Comparison of ENCODE assay signal across 23 cellular contexts in genomic region chr3:6418492-6418891, GRCh38.
DNase-seq lines count a peak whose midpoint lies in the region; ATAC-seq, FAIRE-seq and TF ChIP-seq lines count a peak whose summit lies in the region.
"Had no signal": no experiment of that assay in that cellular context is flagged by ENCODE, and none has a peak within 500 bp of the region (broad histone marks: within the 10 kb centered on the region; RNA-seq: fewer than 3 reads in every experiment).

No MANE protein-coding gene starts in this region.

- H3K4me1 ChIP-seq in HepG2 (ENCODE audit: insufficient read depth, low read length), result no peaks in the 10 kb centered on the region
- no peaks in the 10 kb centered on the region for H3K4me1 ChIP-seq in right lobe of liver
- H3K4me1 ChIP-seq: BE2C, BLaER1 had no signal

- no TSS peak for BruUV-seq in HepG2 (replicated peaks; lab: Mats Ljungman, UMichigan)

- POLR2A ChIA-PET in HepG2 (lab: Yijun Ruan, JAX), result no interaction called here

- TF ChIP-seq RAD21 in HepG2 (CRISPR knock-in tag; IDR thresholded peaks at IDR 0.05), result no peak

- TF ChIP-seq CTCF in HepG2 (CRISPR knock-in tag; IDR thresholded peaks at IDR 0.05) (no peak), right lobe of liver (IDR thresholded peaks at IDR 0.05) (no peak)

- no peak overlapping the region for H3K27ac ChIP-seq in HepG2 (ENCODE audit: extremely low read length, insufficient read depth, low read length)
- H3K27ac ChIP-seq in right lobe of liver, result no peak overlapping the region
- H3K27ac ChIP-seq: 22Rv1, BLaER1 had no signal

- H4K20me1 ChIP-seq in HepG2 (ENCODE audit: insufficient read depth, low read length), result no peaks in the 10 kb centered on the region
- H4K20me1 ChIP-seq: BLaER1 had no signal

- CTCF ChIA-PET in HepG2 (lab: Yijun Ruan, JAX; ENCODE audit: low intra/inter-chr PET ratio, low total read pairs), result no interaction called here

- H3K27me3 ChIP-seq in HepG2 (ENCODE audit: control insufficient read depth in 1 of 2, insufficient read depth in 2 of 2, low read length in 2 of 2) (no peaks in the 10 kb centered on the region), right lobe of liver (no peaks in the 10 kb centered on the region)
- H3K27me3 ChIP-seq: BE2C, BLaER1 had no signal

- in situ Hi-C loops in HepG2 (cut with HindIII; ENCODE audit: extremely low pct_ligation_motif_present, low pct_unique_long_range_greater_than_20kb), result no loop called here

- WGBS in HepG2 (ENCODE audit: low lambda C conversion rate), result 47% methylated on average over 1 of the region's 1 CpG
- WGBS in right lobe of liver (ENCODE audit: insufficient coverage, low coverage, low lambda C conversion rate, missing lambda C conversion rate), result 85% methylated on average over 1 of the region's 1 CpG

- intact Hi-C loops in HepG2 (cut with micrococcal nuclease; ENCODE audit: unreplicated experiment) (no loop called here), right lobe of liver (cut with DNase I) (no loop called here)

- H3K4me2 ChIP-seq in HepG2 (ENCODE audit: low read depth, low read length), result no peak overlapping the region
- H3K4me2 ChIP-seq: BLaER1 had no signal

- H3K79me2 ChIP-seq in HepG2 (ENCODE audit: insufficient read depth, low read length), result no peaks in the 10 kb centered on the region

- DNase-seq in HepG2 (ENCODE audit: low spot score), result no peak
- DNase-seq in right lobe of liver, result no peak
- peak; percentile 34 for DNase-seq in OCI-M1 (lab: John Stamatoyannopoulos, UW)
- DNase-seq in KG1 (lab: John Stamatoyannopoulos, UW), result no peak
- no peak for DNase-seq in T1000 (lab: John Stamatoyannopoulos, UW)
- DNase-seq: ACHN; BE2C; C1 segment of cervical spinal cord; CD4-positive, alpha-beta memory T cell; CD4-positive, CD25-positive, alpha-beta regulatory T cell; CD8-positive, alpha-beta memory T cell; COR-L47; DMS 273 treated with DMSO at 0.1 percent for 48 hours; DMS153; DMS79; DND-41; EL; GDM1 had no signal

- H3K36me3 ChIP-seq in HepG2 (replicated peaks in 1 of 2; ENCODE audit: control insufficient read depth in 1 of 2, insufficient read depth in 2 of 2, low read length in 2 of 2), result no peaks in the 10 kb centered on the region
- no peaks in the 10 kb centered on the region for H3K36me3 ChIP-seq in right lobe of liver
- H3K36me3 ChIP-seq: BE2C, BLaER1 had no signal

- H3K4me3 ChIP-seq in HepG2 (replicated peaks in 1 of 3; ENCODE audit: insufficient read depth in 1 of 3, low read depth in 2 of 3, low read length in 3 of 3) (no peak overlapping the region), right lobe of liver (no peak overlapping the region)
- H3K4me3 ChIP-seq: BLaER1, GM12878 had no signal

- no peak overlapping the region for H2AFZ ChIP-seq in HepG2 (ENCODE audit: low read length)

- peaks cover 81% of the 10 kb centered on the region for H3K9me3 ChIP-seq in HepG2 (ENCODE audit: low read length)
- H3K9me3 ChIP-seq in right lobe of liver, result no peaks in the 10 kb centered on the region
- H3K9me3 ChIP-seq: BE2C had no signal

- TF ChIP-seq POLR2A in HepG2 (IDR thresholded peaks at IDR 0.05; ENCODE audit: insufficient read depth in 1 of 2, low read depth in 2 of 2, low read length in 2 of 2) (no peak), right lobe of liver (IDR thresholded peaks at IDR 0.05) (no peak)

- no peak for FAIRE-seq in HepG2 (lab: Jason Lieb, UNC)
- FAIRE-seq: GM12878, GM12892, GM18507 had no signal

- TF ChIP-seq EP300 in HepG2 (IDR thresholded peaks at IDR 0.05; ENCODE audit: low read depth in 2 of 2, low read length in 2 of 2) (no peak), HepG2 (CRISPR knock-in tag; IDR thresholded peaks at IDR 0.05; ENCODE audit: borderline replicate concordance) (no peak)

- ATAC-seq in HepG2 (no peak), right lobe of liver (no peak)
- ATAC-seq: GM12878 had no signal

- H3K9ac ChIP-seq in HepG2 (ENCODE audit: insufficient read depth, low read depth, low read length), result no peak overlapping the region
- H3K9ac ChIP-seq: BLaER1 had no signal

TF ChIP-seq in HepG2, 621 proteins besides CTCF, POLR2A, EP300 and RAD21:
- TF ChIP-seq MAFK (conservative IDR thresholded peaks at IDR 0.05 in 1 of 2, IDR thresholded peaks at IDR 0.05 in 1 of 2; ENCODE audit: low read length in 2 of 2) (peak; percentile 82 to 89), MAFF (IDR thresholded peaks at IDR 0.05; ENCODE audit: low read depth, low read length) (peak; percentile 88), HES4 (CRISPR knock-in tag; IDR thresholded peaks at IDR 0.05; ENCODE audit: borderline replicate concordance) (no peak), NFE2L2 (IDR thresholded peaks at IDR 0.05; ENCODE audit: low read length) (peak; percentile 46), MED13 (CRISPR knock-in tag; IDR thresholded peaks at IDR 0.05) (no peak), SP1 (IDR thresholded peaks at IDR 0.05) (no peak), SP1 (CRISPR knock-in tag; IDR thresholded peaks at IDR 0.05) (no peak), ZNF569 (CRISPR knock-in tag; IDR thresholded peaks at IDR 0.05; ENCODE audit: borderline replicate concordance) (no peak)
